Comparison of ENCODE assay signal across 8 cellular contexts in the genomic region with DNA sequence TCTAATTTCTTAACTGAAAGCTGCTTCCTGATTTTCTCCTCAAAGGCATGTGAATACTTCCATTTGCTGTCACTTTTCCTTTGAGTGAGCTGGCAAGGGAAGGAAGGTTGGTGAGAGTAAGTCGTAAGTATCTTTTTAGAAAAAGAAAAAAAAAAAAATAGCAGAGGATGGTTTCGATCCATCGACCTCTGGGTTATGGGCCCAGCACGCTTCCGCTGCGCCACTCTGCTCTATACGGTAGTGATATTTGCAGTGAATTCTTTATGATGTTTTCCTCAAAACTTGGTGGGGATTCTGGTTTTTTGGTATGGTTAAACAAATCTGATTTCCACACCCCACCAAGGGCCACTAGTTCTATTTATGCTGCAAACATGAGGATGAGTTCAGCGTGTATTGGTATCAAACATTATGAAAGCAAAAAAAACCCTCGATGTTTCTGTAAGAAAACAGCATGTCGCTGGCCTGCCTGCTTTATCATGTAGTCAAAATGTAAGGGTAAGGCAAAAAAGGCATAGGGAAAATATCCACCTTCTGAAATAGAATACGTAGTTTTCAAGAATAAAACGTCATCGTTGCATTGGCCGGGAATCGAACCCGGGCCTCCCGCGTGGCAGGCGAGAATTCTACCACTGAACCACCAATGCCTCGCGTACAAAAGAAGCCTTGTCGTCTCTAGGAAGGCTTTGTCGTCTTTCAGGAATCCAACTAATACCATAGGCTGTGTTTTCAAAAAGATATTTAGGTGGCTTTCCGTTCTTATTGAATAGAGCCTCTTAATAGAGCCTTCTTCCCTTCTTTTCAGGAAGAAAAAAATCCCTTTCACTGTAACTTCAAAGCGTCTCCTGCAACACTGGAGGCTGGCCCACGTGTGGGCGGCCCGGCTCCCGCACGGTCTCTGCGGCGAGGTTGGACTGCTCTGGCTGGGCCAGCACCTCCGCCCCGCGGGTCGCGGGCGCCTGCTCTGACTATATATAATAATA. TPM values are rescaled to one million over a fixed set of nuclear protein-coding genes. Genes with fewer than 3 reads are reported as not detected.
DNase-seq lines count a peak whose midpoint lies in the region; ATAC-seq and TF ChIP-seq lines count a peak whose summit lies in the region.

No MANE protein-coding gene starts in this region.

- 2 to 3% methylated on average over 38 of the region's 38 CpGs for WGBS in GM23248 (ENCODE audit: low coverage in 1 of 2, low lambda C conversion rate in 2 of 2, missing lambda C conversion rate in 2 of 2), 2 experiments

- H3K9me3 ChIP-seq in DND-41 (ENCODE audit: insufficient read depth, low read length, severe bottlenecking) (no peaks in the 10 kb centered on the region), GM23248 (ENCODE audit: low read depth) (no peaks in the 10 kb centered on the region), SJCRH30 (replicated peaks) (no peaks in the 10 kb centered on the region), neutrophil (no peaks in the 10 kb centered on the region)

- peak overlapping the region; percentile 64 for H3K9ac ChIP-seq in DND-41 (ENCODE audit: low read depth, low read length)
- peak overlapping the region; percentile 76 for H3K9ac ChIP-seq in GM23248

- peak overlapping the region; percentile 84 to 87 for H3K4me3 ChIP-seq in DND-41 (ENCODE audit: low read depth in 1 of 2, low read length in 2 of 2)
- peak overlapping the region; percentile 98 for H3K4me3 ChIP-seq in GM23248
- H3K4me3 ChIP-seq in LNCaP clone FGC (ENCODE audit: low read depth, low read length): peak overlapping the region; percentile 54
- H3K4me3 ChIP-seq in SJCRH30: peak overlapping the region; percentile 86
- H3K4me3 ChIP-seq in neutrophil (ENCODE audit: low read depth in 1 of 2, low read length in 1 of 2): peak overlapping the region; percentile 33 to 45

- no peaks in the 10 kb centered on the region for H3K36me3 ChIP-seq in DND-41 (ENCODE audit: insufficient read depth, low read length)
- H3K36me3 ChIP-seq in GM23248 (ENCODE audit: low read depth): no peaks in the 10 kb centered on the region
- H3K36me3 ChIP-seq in SJCRH30: no peaks in the 10 kb centered on the region
- no peaks in the 10 kb centered on the region for H3K36me3 ChIP-seq in neutrophil

- peak; percentile 86 for ATAC-seq in DND-41 (ENCODE audit: insufficient read depth, low read depth)

- H3K79me2 ChIP-seq in DND-41 (ENCODE audit: insufficient read depth, low read length): no peaks in the 10 kb centered on the region
- H3K79me2 ChIP-seq in GM23248 (ENCODE audit: insufficient read depth): no peaks in the 10 kb centered on the region

- peak overlapping the region; percentile 92 for H2AFZ ChIP-seq in DND-41 (ENCODE audit: low read depth, low read length)
- peak overlapping the region; percentile 93 for H2AFZ ChIP-seq in GM23248

- no peaks in the 10 kb centered on the region for H3K9me2 ChIP-seq in GM23248 (ENCODE audit: insufficient read depth)

- H3K27me3 ChIP-seq in DND-41 (ENCODE audit: insufficient read depth, low read length, poor library complexity) (no peaks in the 10 kb centered on the region), GM23248 (replicated peaks; ENCODE audit: insufficient read depth) (no peaks in the 10 kb centered on the region), SJCRH30 (no peaks in the 10 kb centered on the region), neutrophil (peaks cover 7% of the 10 kb centered on the region)

- TF ChIP-seq CTCF in DND-41 (IDR thresholded peaks at IDR 0.05; ENCODE audit: borderline replicate concordance, extremely low read depth, low read length, poor library complexity, severe bottlenecking) (no peak), LNCaP clone FGC (IDR thresholded peaks at IDR 0.05; ENCODE audit: control insufficient read depth, extremely low read depth, insufficient read depth) (no peak), neutrophil (IDR thresholded peaks at IDR 0.05) (no peak)

- peak; percentile 86 for DNase-seq in DND-41
- DNase-seq in GM23248: peak; percentile 80
- peak; percentile 42 for DNase-seq in LNCaP clone FGC (ENCODE audit: low read depth)
- DNase-seq in SJCRH30: peak; percentile 71 to 90
- peak; percentile 75 to 90 (median 84) for DNase-seq in activated naive CD4-positive, alpha-beta T cell (lab: John Stamatoyannopoulos, UW)
- DNase-seq in foreskin melanocyte: peak; percentile 86
- peak; percentile 98 for DNase-seq in superior temporal gyrus (ENCODE audit: extremely low spot score)

- H3K27ac ChIP-seq in DND-41 (ENCODE audit: low read length) (peak overlapping the region; percentile 85), GM23248 (peak overlapping the region; percentile 79), SJCRH30 (peak overlapping the region; percentile 74), neutrophil (peak overlapping the region; percentile 27)

- peaks cover 6% of the 10 kb centered on the region; the same call in 1 of the 2 replicates for H3F3A ChIP-seq in GM23248 (ENCODE audit: insufficient read depth)

- H3K4me1 ChIP-seq in DND-41 (ENCODE audit: insufficient read depth, low read length) (peaks cover 25% of the 10 kb centered on the region), GM23248 (ENCODE audit: insufficient read depth) (no peaks in the 10 kb centered on the region), SJCRH30 (peaks cover 8% of the 10 kb centered on the region; the same call in 1 of the 2 replicates), neutrophil (ENCODE audit: control insufficient read depth in 1 of 2, insufficient read depth in 1 of 2, low read depth in 1 of 2, low read length in 1 of 2) (peaks cover 12 to 13% of the 10 kb centered on the region in 2 experiments)

- in situ Hi-C loops in GM23248 (cut with MboI): loop anchor here (10.0 kb wide), 1 partner anchor 462 kb away; no protein-coding TSS in a partner anchor

- H3K4me2 ChIP-seq in DND-41 (ENCODE audit: insufficient read depth, low read length): peak overlapping the region; percentile 68
- peak overlapping the region; percentile 98 for H3K4me2 ChIP-seq in GM23248 (ENCODE audit: unreplicated experiment)

- H4K20me1 ChIP-seq in DND-41 (ENCODE audit: insufficient read depth, low read length) (no peaks in the 10 kb centered on the region), GM23248 (ENCODE audit: insufficient read depth) (no peaks in the 10 kb centered on the region)

RNA-seq across cellular contexts. Expression of a gene that starts 9.6 kb away (rescaled TPM):
- total RNA-seq in GM23248 (2014; rRNA removed; shearing (Covaris generic)): not detected in 2 replicates
- polyA plus RNA-seq in GM23248 (2016; fragmentation: Nextera tagmentation; extraction: Ambion mirVana): not detected in 2 replicates
- total RNA-seq in SJCRH30 (2014; rRNA removed; shearing (Covaris generic)): not detected in 2 replicates

RNA-seq across cellular contexts. Expression of a gene that starts 54.4 kb away (rescaled TPM):
- not detected in 2 replicates for total RNA-seq in GM23248 (2014; rRNA removed; shearing (Covaris generic))
- not detected in 2 replicates for polyA plus RNA-seq in GM23248 (2016; fragmentation: Nextera tagmentation; extraction: Ambion mirVana)
- total RNA-seq in SJCRH30 (2014; rRNA removed; shearing (Covaris generic)): not detected in 2 replicates

Comparison
In these comparisons a context has a peak if more than half of its experiments do, and no peak if none do; other contexts are left out.
1. Peak in every context shown above with its lines: DNase-seq, ATAC-seq, H3K4me3 ChIP-seq and H3K27ac ChIP-seq.
2. DNase-seq: peak in every context shown above with its lines; median percentile 98 in superior temporal gyrus; 86 in DND-41; 86 in foreskin melanocyte; 84 in activated naive CD4-positive, alpha-beta T cell; 80 in SJCRH30; 80 in GM23248; 42 in LNCaP clone FGC.
3. H3K27ac ChIP-seq: peak in every context shown above with its lines; median percentile 85 in DND-41; 79 in GM23248; 74 in SJCRH30; 27 in neutrophil.
4. H3K4me3 ChIP-seq: peak in every context shown above with its lines; median percentile 98 in GM23248; 86 in SJCRH30; 86 in DND-41; 54 in LNCaP clone FGC; 39 in neutrophil.